Comparison of ENCODE assay signal across 1 cellular context in the genomic region with DNA sequence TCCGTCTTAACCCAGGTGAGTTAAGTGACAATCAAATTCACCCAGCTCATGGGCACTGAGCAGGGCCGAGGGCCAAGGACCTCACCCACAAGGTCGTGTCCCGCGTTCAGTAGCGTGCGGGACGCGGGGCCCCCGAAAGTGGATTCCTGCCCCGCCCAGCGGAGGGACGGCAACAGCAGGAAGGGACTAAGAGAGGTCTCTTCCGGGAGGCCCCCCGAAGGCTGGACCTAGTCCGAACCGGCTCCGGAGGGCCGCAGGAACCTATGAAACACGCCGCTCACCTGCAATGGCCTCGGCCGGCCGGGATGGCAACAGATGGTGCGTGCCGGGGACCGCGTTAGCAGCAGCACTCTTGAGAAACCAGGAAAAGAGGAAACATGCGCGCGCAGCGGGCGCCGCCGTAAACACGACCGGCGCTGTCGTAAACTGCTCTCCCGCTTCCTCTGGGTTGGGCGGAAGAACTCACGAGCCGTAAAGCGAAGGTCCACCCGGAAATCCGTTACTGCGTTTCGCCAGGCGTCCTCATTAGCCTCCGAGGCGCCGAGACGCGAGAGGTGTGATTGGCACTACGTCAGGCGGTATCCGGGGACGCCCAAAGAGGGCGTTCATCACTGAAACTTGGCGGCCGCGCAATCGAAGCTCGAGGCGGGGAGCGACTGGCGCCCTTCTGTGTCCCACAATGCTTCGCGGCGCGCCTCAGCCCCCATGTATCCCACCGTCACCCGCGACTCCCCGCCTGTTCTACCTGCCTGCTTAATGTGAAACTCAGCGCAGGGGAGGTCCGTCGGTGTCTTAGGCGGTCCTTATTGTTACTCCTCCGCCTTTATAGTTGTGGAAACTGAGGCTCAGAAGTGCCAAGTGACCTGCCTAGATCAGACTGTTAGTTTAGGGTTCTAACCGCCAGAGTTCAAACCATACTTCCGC.
TF ChIP-seq lines count a peak whose summit lies in the region.

A gene with protein sequence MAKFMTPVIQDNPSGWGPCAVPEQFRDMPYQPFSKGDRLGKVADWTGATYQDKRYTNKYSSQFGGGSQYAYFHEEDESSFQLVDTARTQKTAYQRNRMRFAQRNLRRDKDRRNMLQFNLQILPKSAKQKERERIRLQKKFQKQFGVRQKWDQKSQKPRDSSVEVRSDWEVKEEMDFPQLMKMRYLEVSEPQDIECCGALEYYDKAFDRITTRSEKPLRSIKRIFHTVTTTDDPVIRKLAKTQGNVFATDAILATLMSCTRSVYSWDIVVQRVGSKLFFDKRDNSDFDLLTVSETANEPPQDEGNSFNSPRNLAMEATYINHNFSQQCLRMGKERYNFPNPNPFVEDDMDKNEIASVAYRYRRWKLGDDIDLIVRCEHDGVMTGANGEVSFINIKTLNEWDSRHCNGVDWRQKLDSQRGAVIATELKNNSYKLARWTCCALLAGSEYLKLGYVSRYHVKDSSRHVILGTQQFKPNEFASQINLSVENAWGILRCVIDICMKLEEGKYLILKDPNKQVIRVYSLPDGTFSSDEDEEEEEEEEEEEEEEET (minus strand): TSS at position 372 of the 924 bp plus-strand sequence. CDS start 3,045 bp downstream, outside the sequence.

TF ChIP-seq in HepG2, 621 proteins besides CTCF, POLR2A, EP300 and RAD21 (continued from another document):
- TF ChIP-seq KDM2A (CRISPR knock-in tag; IDR thresholded peaks at IDR 0.05; ENCODE audit: borderline replicate concordance, low read depth): peak; percentile 94
- TF ChIP-seq ZNF556 (CRISPR knock-in tag; IDR thresholded peaks at IDR 0.05; ENCODE audit: borderline replicate concordance): peak; percentile 95; the same call in 1 of the 2 replicates
- TF ChIP-seq ZNF30 (CRISPR knock-in tag; IDR thresholded peaks at IDR 0.05): no peak
- TF ChIP-seq FOXA1 (IDR thresholded peaks at IDR 0.05): no peak
- peak; percentile 19; the same call in 1 of the 2 replicates for TF ChIP-seq FOXA1 (CRISPR knock-in tag; IDR thresholded peaks at IDR 0.05)
- TF ChIP-seq, protein P1, sequence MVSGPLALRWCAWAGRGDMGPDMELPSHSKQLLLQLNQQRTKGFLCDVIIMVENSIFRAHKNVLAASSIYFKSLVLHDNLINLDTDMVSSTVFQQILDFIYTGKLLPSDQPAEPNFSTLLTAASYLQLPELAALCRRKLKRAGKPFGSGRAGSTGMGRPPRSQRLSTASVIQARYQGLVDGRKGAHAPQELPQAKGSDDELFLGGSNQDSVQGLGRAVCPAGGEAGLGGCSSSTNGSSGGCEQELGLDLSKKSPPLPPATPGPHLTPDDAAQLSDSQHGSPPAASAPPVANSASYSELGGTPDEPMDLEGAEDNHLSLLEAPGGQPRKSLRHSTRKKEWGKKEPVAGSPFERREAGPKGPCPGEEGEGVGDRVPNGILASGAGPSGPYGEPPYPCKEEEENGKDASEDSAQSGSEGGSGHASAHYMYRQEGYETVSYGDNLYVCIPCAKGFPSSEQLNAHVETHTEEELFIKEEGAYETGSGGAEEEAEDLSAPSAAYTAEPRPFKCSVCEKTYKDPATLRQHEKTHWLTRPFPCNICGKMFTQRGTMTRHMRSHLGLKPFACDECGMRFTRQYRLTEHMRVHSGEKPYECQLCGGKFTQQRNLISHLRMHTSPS (CRISPR knock-in tag; IDR thresholded peaks at IDR 0.05; ENCODE audit: low read depth): no peak
- TF ChIP-seq ZNF816 (CRISPR knock-in tag; IDR thresholded peaks at IDR 0.05; ENCODE audit: borderline replicate concordance): peak; percentile 73; the same call in 1 of the 2 replicates
- TF ChIP-seq ZNF317 (CRISPR knock-in tag; IDR thresholded peaks at IDR 0.05): peak; percentile 49; the same call in 1 of the 2 replicates
- no peak for TF ChIP-seq ZNF564 (CRISPR knock-in tag; IDR thresholded peaks at IDR 0.05)
- TF ChIP-seq ZNF891 (CRISPR knock-in tag; IDR thresholded peaks at IDR 0.05): peak; percentile 57; the same call in 1 of the 2 replicates
- TF ChIP-seq, protein P2, sequence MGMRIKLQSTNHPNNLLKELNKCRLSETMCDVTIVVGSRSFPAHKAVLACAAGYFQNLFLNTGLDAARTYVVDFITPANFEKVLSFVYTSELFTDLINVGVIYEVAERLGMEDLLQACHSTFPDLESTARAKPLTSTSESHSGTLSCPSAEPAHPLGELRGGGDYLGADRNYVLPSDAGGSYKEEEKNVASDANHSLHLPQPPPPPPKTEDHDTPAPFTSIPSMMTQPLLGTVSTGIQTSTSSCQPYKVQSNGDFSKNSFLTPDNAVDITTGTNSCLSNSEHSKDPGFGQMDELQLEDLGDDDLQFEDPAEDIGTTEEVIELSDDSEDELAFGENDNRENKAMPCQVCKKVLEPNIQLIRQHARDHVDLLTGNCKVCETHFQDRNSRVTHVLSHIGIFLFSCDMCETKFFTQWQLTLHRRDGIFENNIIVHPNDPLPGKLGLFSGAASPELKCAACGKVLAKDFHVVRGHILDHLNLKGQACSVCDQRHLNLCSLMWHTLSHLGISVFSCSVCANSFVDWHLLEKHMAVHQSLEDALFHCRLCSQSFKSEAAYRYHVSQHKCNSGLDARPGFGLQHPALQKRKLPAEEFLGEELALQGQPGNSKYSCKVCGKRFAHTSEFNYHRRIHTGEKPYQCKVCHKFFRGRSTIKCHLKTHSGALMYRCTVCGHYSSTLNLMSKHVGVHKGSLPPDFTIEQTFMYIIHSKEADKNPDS (CRISPR knock-in tag; IDR thresholded peaks at IDR 0.05): 0 out of 2 replicates have a peak, but pooled peaks have one; percentile 45
- peak; percentile 77; the same call in 1 of the 2 replicates for TF ChIP-seq HNRNPL (IDR thresholded peaks at IDR 0.05; ENCODE audit: low read depth, low read length)
- TF ChIP-seq CBX2 (IDR thresholded peaks at IDR 0.05; ENCODE audit: low read depth, low read length): no peak
- TF ChIP-seq CBX2 (CRISPR knock-in tag; IDR thresholded peaks at IDR 0.05; ENCODE audit: low read depth): no peak
- peak; percentile 93 for TF ChIP-seq ZNF501 (CRISPR knock-in tag; IDR thresholded peaks at IDR 0.05)
- TF ChIP-seq ZNF143 (CRISPR knock-in tag; IDR thresholded peaks at IDR 0.05): peak; percentile 92
- no peak for TF ChIP-seq JUNB (CRISPR knock-in tag; IDR thresholded peaks at IDR 0.05; ENCODE audit: borderline replicate concordance)
- peak; percentile 71 for TF ChIP-seq AGO2 (optimal IDR thresholded peaks at IDR 0.05; ENCODE audit: low read depth, low read length)
- no peak for TF ChIP-seq DPF2 (CRISPR knock-in tag; IDR thresholded peaks at IDR 0.05; ENCODE audit: borderline replicate concordance, low read depth)
- TF ChIP-seq, protein P3, sequence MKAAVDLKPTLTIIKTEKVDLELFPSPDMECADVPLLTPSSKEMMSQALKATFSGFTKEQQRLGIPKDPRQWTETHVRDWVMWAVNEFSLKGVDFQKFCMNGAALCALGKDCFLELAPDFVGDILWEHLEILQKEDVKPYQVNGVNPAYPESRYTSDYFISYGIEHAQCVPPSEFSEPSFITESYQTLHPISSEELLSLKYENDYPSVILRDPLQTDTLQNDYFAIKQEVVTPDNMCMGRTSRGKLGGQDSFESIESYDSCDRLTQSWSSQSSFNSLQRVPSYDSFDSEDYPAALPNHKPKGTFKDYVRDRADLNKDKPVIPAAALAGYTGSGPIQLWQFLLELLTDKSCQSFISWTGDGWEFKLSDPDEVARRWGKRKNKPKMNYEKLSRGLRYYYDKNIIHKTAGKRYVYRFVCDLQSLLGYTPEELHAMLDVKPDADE (CRISPR knock-in tag; IDR thresholded peaks at IDR 0.05): peak; percentile 50; the same call in 1 of the 2 replicates
- TF ChIP-seq, protein P4, sequence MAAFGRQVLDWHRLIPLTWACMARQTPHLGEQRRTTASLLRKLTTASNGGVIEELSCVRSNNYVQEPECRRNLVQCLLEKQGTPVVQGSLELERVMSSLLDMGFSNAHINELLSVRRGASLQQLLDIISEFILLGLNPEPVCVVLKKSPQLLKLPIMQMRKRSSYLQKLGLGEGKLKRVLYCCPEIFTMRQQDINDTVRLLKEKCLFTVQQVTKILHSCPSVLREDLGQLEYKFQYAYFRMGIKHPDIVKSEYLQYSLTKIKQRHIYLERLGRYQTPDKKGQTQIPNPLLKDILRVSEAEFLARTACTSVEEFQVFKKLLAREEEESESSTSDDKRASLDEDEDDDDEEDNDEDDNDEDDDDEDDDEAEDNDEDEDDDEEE (CRISPR knock-in tag; IDR thresholded peaks at IDR 0.05): no peak; the same call in 1 of the 2 replicates
- no peak for TF ChIP-seq ZNF296 (CRISPR knock-in tag; conservative IDR thresholded peaks at IDR 0.05)
- no peak for TF ChIP-seq PAWR (CRISPR knock-in tag; IDR thresholded peaks at IDR 0.05; ENCODE audit: borderline replicate concordance)
- TF ChIP-seq, protein P5, sequence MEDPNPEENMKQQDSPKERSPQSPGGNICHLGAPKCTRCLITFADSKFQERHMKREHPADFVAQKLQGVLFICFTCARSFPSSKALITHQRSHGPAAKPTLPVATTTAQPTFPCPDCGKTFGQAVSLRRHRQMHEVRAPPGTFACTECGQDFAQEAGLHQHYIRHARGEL (CRISPR knock-in tag; IDR thresholded peaks at IDR 0.05): no peak
- 0 out of 2 replicates have a peak, but pooled peaks have one; percentile 15 for TF ChIP-seq TSC22D2 (CRISPR knock-in tag; IDR thresholded peaks at IDR 0.05; ENCODE audit: borderline replicate concordance)
- TF ChIP-seq TEAD3 (CRISPR knock-in tag; optimal IDR thresholded peaks at IDR 0.05; ENCODE audit: borderline replicate concordance): peak; percentile 61
- TF ChIP-seq ZFP37 (CRISPR knock-in tag; IDR thresholded peaks at IDR 0.05; ENCODE audit: borderline replicate concordance): no peak
- peak; percentile 98 for TF ChIP-seq MYC (CRISPR knock-in tag; IDR thresholded peaks at IDR 0.05; ENCODE audit: borderline replicate concordance)
- peak; percentile 76; the same call in 1 of the 2 replicates for TF ChIP-seq DNMT3B (CRISPR knock-in tag; conservative IDR thresholded peaks at IDR 0.05)
- TF ChIP-seq, protein P6, sequence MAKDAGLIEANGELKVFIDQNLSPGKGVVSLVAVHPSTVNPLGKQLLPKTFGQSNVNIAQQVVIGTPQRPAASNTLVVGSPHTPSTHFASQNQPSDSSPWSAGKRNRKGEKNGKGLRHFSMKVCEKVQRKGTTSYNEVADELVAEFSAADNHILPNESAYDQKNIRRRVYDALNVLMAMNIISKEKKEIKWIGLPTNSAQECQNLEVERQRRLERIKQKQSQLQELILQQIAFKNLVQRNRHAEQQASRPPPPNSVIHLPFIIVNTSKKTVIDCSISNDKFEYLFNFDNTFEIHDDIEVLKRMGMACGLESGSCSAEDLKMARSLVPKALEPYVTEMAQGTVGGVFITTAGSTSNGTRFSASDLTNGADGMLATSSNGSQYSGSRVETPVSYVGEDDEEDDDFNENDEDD (CRISPR knock-in tag; IDR thresholded peaks at IDR 0.05; ENCODE audit: borderline replicate concordance): peak; percentile 92; the same call in 1 of the 2 replicates
- TF ChIP-seq FOSL1 (CRISPR knock-in tag; IDR thresholded peaks at IDR 0.05; ENCODE audit: borderline replicate concordance): no peak
- TF ChIP-seq, protein P7, sequence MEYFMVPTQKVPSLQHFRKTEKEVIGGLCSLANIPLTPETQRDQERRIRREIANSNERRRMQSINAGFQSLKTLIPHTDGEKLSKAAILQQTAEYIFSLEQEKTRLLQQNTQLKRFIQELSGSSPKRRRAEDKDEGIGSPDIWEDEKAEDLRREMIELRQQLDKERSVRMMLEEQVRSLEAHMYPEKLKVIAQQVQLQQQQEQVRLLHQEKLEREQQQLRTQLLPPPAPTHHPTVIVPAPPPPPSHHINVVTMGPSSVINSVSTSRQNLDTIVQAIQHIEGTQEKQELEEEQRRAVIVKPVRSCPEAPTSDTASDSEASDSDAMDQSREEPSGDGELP (IDR thresholded peaks at IDR 0.05; ENCODE audit: borderline replicate concordance, low read depth): peak; percentile 79
- no peak for TF ChIP-seq GPN1 (CRISPR knock-in tag; IDR thresholded peaks at IDR 0.05; ENCODE audit: borderline replicate concordance)
- no peak; the same call in 1 of the 2 replicates for TF ChIP-seq ZNF776 (CRISPR knock-in tag; IDR thresholded peaks at IDR 0.05)
- peak; percentile 97 for TF ChIP-seq THAP11 (CRISPR knock-in tag; IDR thresholded peaks at IDR 0.05)
- TF ChIP-seq, protein P8, sequence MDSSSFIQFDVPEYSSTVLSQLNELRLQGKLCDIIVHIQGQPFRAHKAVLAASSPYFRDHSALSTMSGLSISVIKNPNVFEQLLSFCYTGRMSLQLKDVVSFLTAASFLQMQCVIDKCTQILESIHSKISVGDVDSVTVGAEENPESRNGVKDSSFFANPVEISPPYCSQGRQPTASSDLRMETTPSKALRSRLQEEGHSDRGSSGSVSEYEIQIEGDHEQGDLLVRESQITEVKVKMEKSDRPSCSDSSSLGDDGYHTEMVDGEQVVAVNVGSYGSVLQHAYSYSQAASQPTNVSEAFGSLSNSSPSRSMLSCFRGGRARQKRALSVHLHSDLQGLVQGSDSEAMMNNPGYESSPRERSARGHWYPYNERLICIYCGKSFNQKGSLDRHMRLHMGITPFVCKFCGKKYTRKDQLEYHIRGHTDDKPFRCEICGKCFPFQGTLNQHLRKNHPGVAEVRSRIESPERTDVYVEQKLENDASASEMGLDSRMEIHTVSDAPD (CRISPR knock-in tag; IDR thresholded peaks at IDR 0.05): no peak
- TF ChIP-seq ZNF549 (CRISPR knock-in tag; IDR thresholded peaks at IDR 0.05): no peak
- TF ChIP-seq ZNF839 (CRISPR knock-in tag; IDR thresholded peaks at IDR 0.05; ENCODE audit: borderline replicate concordance): no peak
- TF ChIP-seq GATAD2A (CRISPR knock-in tag; IDR thresholded peaks at IDR 0.05): peak; percentile 7; the same call in 1 of the 2 replicates
- TF ChIP-seq MLLT10 (CRISPR knock-in tag; IDR thresholded peaks at IDR 0.05): no peak
- no peak for TF ChIP-seq ZNF207 (IDR thresholded peaks at IDR 0.05; ENCODE audit: borderline replicate concordance)
- peak; percentile 36; the same call in 1 of the 2 replicates for TF ChIP-seq ZNF557 (CRISPR knock-in tag; IDR thresholded peaks at IDR 0.05)
- TF ChIP-seq, protein P9, sequence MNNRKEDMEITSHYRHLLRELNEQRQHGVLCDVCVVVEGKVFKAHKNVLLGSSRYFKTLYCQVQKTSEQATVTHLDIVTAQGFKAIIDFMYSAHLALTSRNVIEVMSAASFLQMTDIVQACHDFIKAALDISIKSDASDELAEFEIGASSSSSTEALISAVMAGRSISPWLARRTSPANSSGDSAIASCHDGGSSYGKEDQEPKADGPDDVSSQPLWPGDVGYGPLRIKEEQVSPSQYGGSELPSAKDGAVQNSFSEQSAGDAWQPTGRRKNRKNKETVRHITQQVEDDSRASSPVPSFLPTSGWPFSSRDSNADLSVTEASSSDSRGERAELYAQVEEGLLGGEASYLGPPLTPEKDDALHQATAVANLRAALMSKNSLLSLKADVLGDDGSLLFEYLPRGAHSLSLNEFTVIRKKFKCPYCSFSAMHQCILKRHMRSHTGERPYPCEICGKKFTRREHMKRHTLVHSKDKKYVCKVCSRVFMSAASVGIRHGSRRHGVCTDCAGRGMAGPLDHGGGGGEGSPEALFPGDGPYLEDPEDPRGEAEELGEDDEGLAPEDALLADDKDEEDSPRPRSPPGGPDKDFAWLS (CRISPR knock-in tag; IDR thresholded peaks at IDR 0.05; ENCODE audit: borderline replicate concordance): 0 out of 2 replicates have a peak, but pooled peaks have one; percentile 65
- TF ChIP-seq JUND (CRISPR knock-in tag; IDR thresholded peaks at IDR 0.05): no peak
